Comparison of ENCODE assay signal across 1 cellular context in genomic region chr3:14322667-14323295, GRCh38.
A peak's percentile ranks its signal among the peaks of the same experiment; 100 is the strongest.
TF ChIP-seq lines count a peak whose summit lies in the region.

No MANE protein-coding gene starts in this region.

TF ChIP-seq in HepG2, 621 proteins besides CTCF, POLR2A, EP300 and RAD21 (continued from another document and continues in another):
- no peak for TF ChIP-seq STAT6 (CRISPR knock-in tag; IDR thresholded peaks at IDR 0.05; ENCODE audit: borderline replicate concordance)
- no peak for TF ChIP-seq BRCA1 (CRISPR knock-in tag; IDR thresholded peaks at IDR 0.05)
- peak; percentile 88 for TF ChIP-seq ARID5B (CRISPR knock-in tag; IDR thresholded peaks at IDR 0.05)
- no peak; the same call in 1 of the 2 replicates for TF ChIP-seq ZNF629 (CRISPR knock-in tag; conservative IDR thresholded peaks at IDR 0.05)
- TF ChIP-seq ZNF773 (CRISPR knock-in tag; IDR thresholded peaks at IDR 0.05; ENCODE audit: borderline replicate concordance): no peak
- no peak for TF ChIP-seq ZNF879 (CRISPR knock-in tag; IDR thresholded peaks at IDR 0.05)
- no peak for TF ChIP-seq ZKSCAN8 (CRISPR knock-in tag; IDR thresholded peaks at IDR 0.05; ENCODE audit: borderline replicate concordance)
- TF ChIP-seq HMG20A (CRISPR knock-in tag; IDR thresholded peaks at IDR 0.05; ENCODE audit: borderline replicate concordance): 0 out of 2 replicates have a peak, but pooled peaks have one; percentile 26
- no peak; the same call in 1 of the 2 replicates for TF ChIP-seq NFKB2 (CRISPR knock-in tag; IDR thresholded peaks at IDR 0.05; ENCODE audit: borderline replicate concordance)
- peak; percentile 87 for TF ChIP-seq ZNF746 (CRISPR knock-in tag; IDR thresholded peaks at IDR 0.05)
- TF ChIP-seq CEBPZ (IDR thresholded peaks at IDR 0.05; ENCODE audit: low read length): no peak
- no peak for TF ChIP-seq MED8 (CRISPR knock-in tag; IDR thresholded peaks at IDR 0.05; ENCODE audit: insufficient replicate concordance)
- no peak for TF ChIP-seq CSRNP2 (CRISPR knock-in tag; conservative IDR thresholded peaks at IDR 0.05; ENCODE audit: low read depth)
- TF ChIP-seq ZNF224 (CRISPR knock-in tag; IDR thresholded peaks at IDR 0.05): no peak; the same call in 1 of the 2 replicates
- TF ChIP-seq ATF7 (IDR thresholded peaks at IDR 0.05): no peak
- TF ChIP-seq ATF7 (CRISPR knock-in tag; IDR thresholded peaks at IDR 0.05): 0 out of 2 replicates have a peak, but pooled peaks have one; percentile 42
- no peak for TF ChIP-seq ZNF691 (CRISPR knock-in tag; IDR thresholded peaks at IDR 0.05; ENCODE audit: borderline replicate concordance, low read depth)
- no peak for TF ChIP-seq ZNF230 (CRISPR knock-in tag; IDR thresholded peaks at IDR 0.05)
- no peak for TF ChIP-seq ZNF639 (CRISPR knock-in tag; conservative IDR thresholded peaks at IDR 0.05)
- TF ChIP-seq KLF16 (CRISPR knock-in tag; IDR thresholded peaks at IDR 0.05): no peak
- TF ChIP-seq ZNF33A (CRISPR knock-in tag; IDR thresholded peaks at IDR 0.05; ENCODE audit: borderline replicate concordance): no peak
- TF ChIP-seq HES4 (CRISPR knock-in tag; IDR thresholded peaks at IDR 0.05; ENCODE audit: borderline replicate concordance): peak; percentile 48; the same call in 1 of the 2 replicates
- TF ChIP-seq HNF1B (CRISPR knock-in tag; IDR thresholded peaks at IDR 0.05): peak; percentile 79
- 0 out of 2 replicates have a peak, but pooled peaks have one; percentile 48 for TF ChIP-seq ZSCAN25 (CRISPR knock-in tag; IDR thresholded peaks at IDR 0.05)
- peak; percentile 70; the same call in 1 of the 2 replicates for TF ChIP-seq MIXL1 (CRISPR knock-in tag; IDR thresholded peaks at IDR 0.05)
- no peak for TF ChIP-seq CBX5 (CRISPR knock-in tag; IDR thresholded peaks at IDR 0.05; ENCODE audit: borderline replicate concordance)
- TF ChIP-seq ZNF567 (CRISPR knock-in tag; IDR thresholded peaks at IDR 0.05; ENCODE audit: borderline replicate concordance): no peak
- no peak for TF ChIP-seq ELK4 (CRISPR knock-in tag; IDR thresholded peaks at IDR 0.05; ENCODE audit: borderline replicate concordance)
- peak; percentile 34; the same call in 1 of the 2 replicates for TF ChIP-seq PHF8 (CRISPR knock-in tag; IDR thresholded peaks at IDR 0.05)
- no peak for TF ChIP-seq DRAP1 (CRISPR knock-in tag; IDR thresholded peaks at IDR 0.05)
- TF ChIP-seq ZNF280D (CRISPR knock-in tag; IDR thresholded peaks at IDR 0.05): no peak
- no peak for TF ChIP-seq ZNF251 (CRISPR knock-in tag; IDR thresholded peaks at IDR 0.05)
- TF ChIP-seq SNRNP70 (IDR thresholded peaks at IDR 0.05; ENCODE audit: low read depth, low read length): no peak
- no peak; the same call in 1 of the 2 replicates for TF ChIP-seq ZNF556 (CRISPR knock-in tag; IDR thresholded peaks at IDR 0.05; ENCODE audit: borderline replicate concordance)
- no peak for TF ChIP-seq MED13 (CRISPR knock-in tag; IDR thresholded peaks at IDR 0.05)
- TF ChIP-seq ZSCAN31 (CRISPR knock-in tag; IDR thresholded peaks at IDR 0.05; ENCODE audit: low read depth): no peak
- no peak for TF ChIP-seq CCDC6 (CRISPR knock-in tag; IDR thresholded peaks at IDR 0.05)
- TF ChIP-seq CENPT (CRISPR knock-in tag; IDR thresholded peaks at IDR 0.05; ENCODE audit: low read depth): no peak
- TF ChIP-seq ZNF33B (CRISPR knock-in tag; IDR thresholded peaks at IDR 0.05): no peak
- TF ChIP-seq SRSF4 (IDR thresholded peaks at IDR 0.05; ENCODE audit: low read depth, low read length, poor library complexity, severe bottlenecking): no peak
- no peak for TF ChIP-seq U2AF2 (IDR thresholded peaks at IDR 0.05; ENCODE audit: low read depth, low read length)
